Comparison of ENCODE assay signal across 1 cellular context in the genomic region with DNA sequence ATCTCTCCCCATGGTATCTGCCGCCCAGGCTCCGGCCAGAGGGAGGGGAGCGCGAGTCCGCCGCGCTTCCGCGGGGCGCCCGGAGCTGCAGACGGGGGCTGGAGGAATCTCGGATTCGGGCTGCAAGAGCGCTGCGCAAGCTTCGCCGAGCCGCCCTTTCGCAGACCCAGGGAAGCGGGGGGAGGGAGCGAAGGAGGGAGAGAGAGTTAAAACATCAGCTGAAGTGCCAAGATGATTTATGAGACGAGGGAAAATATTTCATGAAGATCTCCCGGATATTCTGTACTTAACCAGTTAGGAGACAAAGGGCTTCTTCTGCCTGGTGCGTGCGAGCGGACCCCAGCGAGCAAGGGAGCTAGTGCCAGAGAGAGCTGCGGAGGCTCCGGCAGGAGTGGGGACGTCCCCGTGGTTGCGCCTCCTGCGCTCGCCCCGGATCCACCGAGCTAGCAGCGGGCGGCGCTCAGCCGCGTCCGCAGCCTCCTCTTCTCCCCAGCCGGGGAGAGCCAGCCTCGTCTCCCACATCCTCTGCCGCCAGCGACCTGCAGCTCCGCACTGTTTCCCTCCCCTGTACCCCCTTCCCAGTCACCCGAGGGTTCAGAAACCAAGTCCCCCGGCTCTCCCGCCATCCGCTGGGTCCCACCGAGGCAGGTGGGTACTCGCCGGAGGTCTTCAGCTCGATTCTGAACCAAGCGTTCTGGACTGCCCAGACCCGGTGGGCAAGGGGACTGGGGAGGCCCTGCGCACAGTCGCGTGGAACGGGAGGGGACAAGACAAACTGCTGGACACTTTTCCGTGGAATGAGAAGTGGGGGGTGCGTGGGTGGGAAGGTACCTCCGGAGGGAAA.
A peak's percentile ranks its signal among the peaks of the same experiment; 100 is the strongest.
TF ChIP-seq lines count a peak whose summit lies in the region.

No MANE protein-coding gene starts in this region.

TF ChIP-seq in HepG2, 621 proteins besides CTCF, POLR2A, EP300 and RAD21:
- TF ChIP-seq XBP1 (CRISPR knock-in tag; IDR thresholded peaks at IDR 0.05) (no peak), ZNF674 (CRISPR knock-in tag; IDR thresholded peaks at IDR 0.05; ENCODE audit: low read depth) (no peak), NR2F1 (CRISPR knock-in tag; IDR thresholded peaks at IDR 0.05) (no peak), HNRNPLL (IDR thresholded peaks at IDR 0.05; ENCODE audit: low read depth, low read length, poor library complexity, severe bottlenecking) (peak; percentile 48), SMAD3 (CRISPR knock-in tag; IDR thresholded peaks at IDR 0.05) (no peak), EZH2 (conservative IDR thresholded peaks at IDR 0.05; ENCODE audit: low read depth, low read length) (peak; percentile 71), NFE2L1 (CRISPR knock-in tag; IDR thresholded peaks at IDR 0.05; ENCODE audit: borderline replicate concordance) (no peak), TAF15 (IDR thresholded peaks at IDR 0.05; ENCODE audit: low read depth, low read length, poor library complexity, severe bottlenecking) (no peak), ZSCAN29 (CRISPR knock-in tag; conservative IDR thresholded peaks at IDR 0.05) (no peak), NPAS2 (CRISPR knock-in tag; IDR thresholded peaks at IDR 0.05; ENCODE audit: borderline replicate concordance) (no peak)
- TF ChIP-seq, protein P1, sequence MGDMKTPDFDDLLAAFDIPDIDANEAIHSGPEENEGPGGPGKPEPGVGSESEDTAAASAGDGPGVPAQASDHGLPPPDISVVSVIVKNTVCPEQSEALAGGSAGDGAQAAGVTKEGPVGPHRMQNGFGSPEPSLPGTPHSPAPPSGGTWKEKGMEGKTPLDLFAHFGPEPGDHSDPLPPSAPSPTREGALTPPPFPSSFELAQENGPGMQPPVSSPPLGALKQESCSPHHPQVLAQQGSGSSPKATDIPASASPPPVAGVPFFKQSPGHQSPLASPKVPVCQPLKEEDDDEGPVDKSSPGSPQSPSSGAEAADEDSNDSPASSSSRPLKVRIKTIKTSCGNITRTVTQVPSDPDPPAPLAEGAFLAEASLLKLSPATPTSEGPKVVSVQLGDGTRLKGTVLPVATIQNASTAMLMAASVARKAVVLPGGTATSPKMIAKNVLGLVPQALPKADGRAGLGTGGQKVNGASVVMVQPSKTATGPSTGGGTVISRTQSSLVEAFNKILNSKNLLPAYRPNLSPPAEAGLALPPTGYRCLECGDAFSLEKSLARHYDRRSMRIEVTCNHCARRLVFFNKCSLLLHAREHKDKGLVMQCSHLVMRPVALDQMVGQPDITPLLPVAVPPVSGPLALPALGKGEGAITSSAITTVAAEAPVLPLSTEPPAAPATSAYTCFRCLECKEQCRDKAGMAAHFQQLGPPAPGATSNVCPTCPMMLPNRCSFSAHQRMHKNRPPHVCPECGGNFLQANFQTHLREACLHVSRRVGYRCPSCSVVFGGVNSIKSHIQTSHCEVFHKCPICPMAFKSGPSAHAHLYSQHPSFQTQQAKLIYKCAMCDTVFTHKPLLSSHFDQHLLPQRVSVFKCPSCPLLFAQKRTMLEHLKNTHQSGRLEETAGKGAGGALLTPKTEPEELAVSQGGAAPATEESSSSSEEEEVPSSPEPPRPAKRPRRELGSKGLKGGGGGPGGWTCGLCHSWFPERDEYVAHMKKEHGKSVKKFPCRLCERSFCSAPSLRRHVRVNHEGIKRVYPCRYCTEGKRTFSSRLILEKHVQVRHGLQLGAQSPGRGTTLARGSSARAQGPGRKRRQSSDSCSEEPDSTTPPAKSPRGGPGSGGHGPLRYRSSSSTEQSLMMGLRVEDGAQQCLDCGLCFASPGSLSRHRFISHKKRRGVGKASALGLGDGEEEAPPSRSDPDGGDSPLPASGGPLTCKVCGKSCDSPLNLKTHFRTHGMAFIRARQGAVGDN (CRISPR knock-in tag; IDR thresholded peaks at IDR 0.05): peak; percentile 9; the same call in 1 of the 2 replicates
